In the genomic region with DNA sequence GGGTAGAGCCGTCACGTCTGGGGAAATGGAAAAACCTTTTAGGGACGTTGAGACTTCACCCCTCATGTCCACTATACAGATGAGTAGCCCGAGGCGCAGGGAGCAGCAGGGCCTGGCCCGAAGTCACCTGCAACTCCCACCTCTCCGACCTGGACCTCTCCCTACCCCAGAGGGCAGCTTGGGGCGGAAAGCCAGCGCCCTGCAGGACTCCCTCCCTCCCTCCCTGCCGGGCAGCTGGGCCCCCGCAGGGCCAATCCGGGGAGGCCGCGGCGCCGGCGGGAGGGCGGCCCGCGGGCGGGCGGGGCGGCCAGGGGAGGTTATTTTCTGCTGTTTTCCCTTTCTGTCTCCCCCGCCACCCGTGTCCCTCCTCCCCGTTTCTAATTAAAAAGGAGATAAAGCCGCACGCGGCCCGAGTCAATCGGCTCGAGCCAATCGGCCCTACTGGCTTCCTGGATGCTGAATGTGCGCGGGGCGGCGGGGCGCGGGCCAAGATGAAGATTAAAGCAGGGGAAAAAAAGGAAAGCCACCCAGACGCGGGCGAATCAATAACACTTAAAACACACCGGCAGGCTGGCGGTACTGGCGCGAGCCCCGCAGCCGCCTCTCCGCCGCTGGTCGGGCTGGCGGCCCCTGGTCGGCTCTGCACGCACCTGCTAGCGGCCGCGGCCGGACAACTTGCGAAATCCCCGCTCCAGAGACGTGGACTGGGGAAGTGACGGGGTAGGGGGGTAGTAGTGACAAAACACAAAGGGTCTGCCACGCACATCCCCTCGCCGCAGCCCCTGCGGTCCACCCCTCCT, we compare ENCODE assay signal across 1 cellular context.
TF ChIP-seq lines count a peak whose summit lies in the region.

No MANE protein-coding gene starts in this region.

TF ChIP-seq in SK-N-SH, 30 proteins besides CTCF, POLR2A, EP300 and RAD21 (continued from another document):
- TF ChIP-seq MEF2A (IDR thresholded peaks at IDR 0.05; ENCODE audit: borderline replicate concordance, low read depth) (no peak), NRF1 (IDR thresholded peaks at IDR 0.05; ENCODE audit: low read depth, low read length) (no peak), NFIC (IDR thresholded peaks at IDR 0.05; ENCODE audit: borderline replicate concordance) (no peak), TEAD4 (IDR thresholded peaks at IDR 0.05; ENCODE audit: borderline replicate concordance, insufficient read depth) (no peak)
TF ChIP-seq in SK-N-SH: peak in this region for 0.
